9 cellular contexts compared by ENCODE assay signal in genomic region chr19:13428352-13428751, GRCh38.
A peak's percentile ranks its signal among the peaks of the same experiment; 100 is the strongest.
DNase-seq lines count a peak whose midpoint lies in the region; ATAC-seq, FAIRE-seq and TF ChIP-seq lines count a peak whose summit lies in the region.
"Had no signal": no experiment of that assay in that cellular context is flagged by ENCODE, and none has a peak within 500 bp of the region (broad histone marks: within the 10 kb centered on the region; RNA-seq: fewer than 3 reads in every experiment).

No MANE protein-coding gene starts in this region.

- H3K27me3 ChIP-seq in heart right ventricle (no peaks in the 10 kb centered on the region), right atrium auricular region (no peaks in the 10 kb centered on the region), OCI-LY1 (ENCODE audit: insufficient read depth, low read length) (no peaks in the 10 kb centered on the region), endothelial cell of umbilical vein (ENCODE audit: control insufficient read depth in 2 of 2, insufficient read depth in 2 of 2, low read length in 2 of 2) (no peaks in the 10 kb centered on the region), mesenchymal stem cell (ENCODE audit: control insufficient read depth in 1 of 2, insufficient read depth in 1 of 2, low read length in 2 of 2) (no peaks in the 10 kb centered on the region)

- no peak overlapping the region for H3K18ac ChIP-seq in mesenchymal stem cell (ENCODE audit: low read depth in 1 of 2, low read length in 2 of 2)

- H2AFZ ChIP-seq in OCI-LY1 (ENCODE audit: low read length) = no peak overlapping the region
- H2AFZ ChIP-seq in endothelial cell of umbilical vein (ENCODE audit: low read depth, low read length) = no peak overlapping the region
- H2AFZ ChIP-seq in mesenchymal stem cell (ENCODE audit: low read depth, low read length) = no peak overlapping the region

- H3K4me3 ChIP-seq in heart right ventricle (no peak overlapping the region), right atrium auricular region (no peak overlapping the region), OCI-LY1 (ENCODE audit: low read depth, low read length, poor library complexity, severe bottlenecking) (no peak overlapping the region), endothelial cell of umbilical vein (replicated peaks in 1 of 3; ENCODE audit: insufficient read depth in 1 of 3, low read depth in 1 of 3, low read length in 3 of 3) (no peak overlapping the region), mesenchymal stem cell (ENCODE audit: insufficient read depth in 1 of 2, low read depth in 1 of 2, low read length in 2 of 2) (no peak overlapping the region)

- no peak overlapping the region for H3K14ac ChIP-seq in mesenchymal stem cell (ENCODE audit: low read length in 2 of 2)

- H2BK12ac ChIP-seq in mesenchymal stem cell (ENCODE audit: low read length in 2 of 2) = no peak overlapping the region

- H3K9me3 ChIP-seq in heart right ventricle (peaks cover 0 to 30% (median 15%) of the 10 kb centered on the region in 11 donors), right atrium auricular region (peaks cover 10 to 33% of the 10 kb centered on the region in 2 donors), OCI-LY1 (ENCODE audit: low read length) (no peaks in the 10 kb centered on the region), endothelial cell of umbilical vein (replicated peaks; ENCODE audit: control insufficient read depth, insufficient read depth, low read length) (no peaks in the 10 kb centered on the region), mesenchymal stem cell (ENCODE audit: control insufficient read depth, low read length) (no peaks in the 10 kb centered on the region)

- H3K27ac ChIP-seq in heart right ventricle = no peak overlapping the region
- H3K27ac ChIP-seq in right atrium auricular region = no peak overlapping the region
- H3K27ac ChIP-seq in OCI-LY1 (ENCODE audit: low read depth, low read length, poor library complexity, severe bottlenecking) = no peak overlapping the region
- H3K27ac ChIP-seq in endothelial cell of umbilical vein (ENCODE audit: insufficient read depth, low read depth, low read length) = no peak overlapping the region
- H3K27ac ChIP-seq in mesenchymal stem cell (ENCODE audit: low read length, poor library complexity, severe bottlenecking) = no peak overlapping the region

- H3K4me3 Mint-ChIP-seq in type B pancreatic cell = no peak overlapping the region
- H3K4me3 Mint-ChIP-seq: naive thymus-derived CD8-positive, alpha-beta T cell had no signal

- TF ChIP-seq CTCF in heart right ventricle (IDR thresholded peaks at IDR 0.05) = peak in 7 of 9 donors; percentile 24 to 50 (median 32)
- peak in 1 of 2 donors; percentile 40 for TF ChIP-seq CTCF in right atrium auricular region (IDR thresholded peaks at IDR 0.05)
- peak; percentile 67 for TF ChIP-seq CTCF in OCI-LY1 (IDR thresholded peaks at IDR 0.05; ENCODE audit: low read length)
- peak; percentile 51 to 59 for TF ChIP-seq CTCF in endothelial cell of umbilical vein (IDR thresholded peaks at IDR 0.05; ENCODE audit: extremely low read depth in 1 of 2, insufficient read depth in 1 of 2, low read depth in 1 of 2, low read length in 2 of 2)
- TF ChIP-seq CTCF in type B pancreatic cell (conservative IDR thresholded peaks at IDR 0.05) = peak; percentile 73

- no peak overlapping the region for H2BK5ac ChIP-seq in mesenchymal stem cell (ENCODE audit: low read depth, low read length, poor library complexity, severe bottlenecking)

- POLR2A ChIA-PET in endothelial cell of umbilical vein (lab: Charles Lee) = no interaction called here

- H3K79me2 ChIP-seq in OCI-LY1 (ENCODE audit: insufficient read depth, low read length) (no peaks in the 10 kb centered on the region), endothelial cell of umbilical vein (ENCODE audit: control insufficient read depth, insufficient read depth, low read length) (no peaks in the 10 kb centered on the region)

- peaks cover 0 to 5% (median 0%) of the 10 kb centered on the region in 9 donors for H3K4me1 ChIP-seq in heart right ventricle
- no peaks in the 10 kb centered on the region for H3K4me1 ChIP-seq in right atrium auricular region
- H3K4me1 ChIP-seq in OCI-LY1 (ENCODE audit: insufficient read depth, low read length, severe bottlenecking) = no peaks in the 10 kb centered on the region
- peaks cover 10% of the 10 kb centered on the region for H3K4me1 ChIP-seq in endothelial cell of umbilical vein (ENCODE audit: control insufficient read depth, extremely low read depth, insufficient read depth, low read length)
- no peaks in the 10 kb centered on the region for H3K4me1 ChIP-seq in mesenchymal stem cell (ENCODE audit: control insufficient read depth, insufficient read depth, low read depth, low read length)

- DNase-seq in heart right ventricle (no peak), right atrium auricular region (ENCODE audit: low spot score) (no peak), endothelial cell of umbilical vein (ENCODE audit: low read depth, low spot score) (peak; percentile 15), type B pancreatic cell (ENCODE audit: extremely low spot score, unreplicated experiment) (no peak), ecto neural progenitor cell (ENCODE audit: low spot score) (no peak), mesenchymal stem cell (no peak)

- no peak overlapping the region for H4K8ac ChIP-seq in mesenchymal stem cell (ENCODE audit: low read length)

- no peaks in the 10 kb centered on the region for H3F3A ChIP-seq in OCI-LY1 (ENCODE audit: insufficient read depth, low read length)

- H3K36me3 ChIP-seq in heart right ventricle (no peaks in the 10 kb centered on the region), right atrium auricular region (no peaks in the 10 kb centered on the region), OCI-LY1 (ENCODE audit: insufficient read depth, low read length) (no peaks in the 10 kb centered on the region), endothelial cell of umbilical vein (ENCODE audit: control insufficient read depth in 2 of 2, extremely low read depth in 1 of 2, insufficient read depth in 2 of 2, low read length in 2 of 2) (no peaks in the 10 kb centered on the region), mesenchymal stem cell (ENCODE audit: control insufficient read depth in 1 of 2, insufficient read depth in 2 of 2, low read depth in 1 of 2, low read length in 2 of 2) (no peaks in the 10 kb centered on the region)

- no peaks in the 10 kb centered on the region for H3K9me1 ChIP-seq in endothelial cell of umbilical vein (replicated peaks; ENCODE audit: control insufficient read depth, extremely low read depth, insufficient read depth, low read length)

- H3K27me3 Mint-ChIP-seq in type B pancreatic cell = no peaks in the 10 kb centered on the region

- 41 to 49% methylated on average over 9 of the region's 9 CpGs for WGBS in heart right ventricle, 2 donors
- WGBS in mesenchymal stem cell = 46% methylated on average over 9 of the region's 9 CpGs

- no peak overlapping the region for H3K23ac ChIP-seq in mesenchymal stem cell (ENCODE audit: low read length in 2 of 2)

- BruUV-seq in endothelial cell of umbilical vein (replicated peaks; lab: Mats Ljungman, UMichigan) = no TSS peak

- FAIRE-seq in endothelial cell of umbilical vein (lab: Jason Lieb, UNC) = peak; percentile 69

- CTCF ChIA-PET in endothelial cell of umbilical vein (lab: Charles Lee) = interaction anchor here (1.0 to 6.2 kb wide), 10 partner anchors 10 to 152 kb away, joined by 3 to 44 read pairs (median 8); no protein-coding TSS in a partner anchor

- no peak overlapping the region for H3K4ac ChIP-seq in mesenchymal stem cell (ENCODE audit: low read depth in 1 of 2, low read length in 2 of 2)

- no peaks in the 10 kb centered on the region for H4K20me1 ChIP-seq in OCI-LY1 (ENCODE audit: insufficient read depth, low read length)
- H4K20me1 ChIP-seq in endothelial cell of umbilical vein (replicated peaks; ENCODE audit: control insufficient read depth, extremely low read depth, insufficient read depth, low read length) = no peaks in the 10 kb centered on the region

- no peaks in the 10 kb centered on the region for H3K4me1 Mint-ChIP-seq in type B pancreatic cell (ENCODE audit: unreplicated experiment)

- no peak overlapping the region for H3K27ac Mint-ChIP-seq in type B pancreatic cell

- H3K36me3 Mint-ChIP-seq in type B pancreatic cell = no peaks in the 10 kb centered on the region

- TF ChIP-seq POLR2A in endothelial cell of umbilical vein (IDR thresholded peaks at IDR 0.05; ENCODE audit: low read depth, low read length) = no peak

- H2AK5ac ChIP-seq in mesenchymal stem cell (ENCODE audit: low read length, severe bottlenecking) = no peak overlapping the region

- no peaks in the 10 kb centered on the region for H3K9me2 ChIP-seq in OCI-LY1 (ENCODE audit: low read depth, low read length)

- no peaks in the 10 kb centered on the region for H3K79me1 ChIP-seq in mesenchymal stem cell (replicated peaks; ENCODE audit: low read length, poor library complexity, severe bottlenecking)

- dilution Hi-C loops in endothelial cell of umbilical vein (cut with MboI; ENCODE audit: extremely low pct_ligation_motif_present, low sequenced_read_pairs) = no loop called here

- H4K91ac ChIP-seq in mesenchymal stem cell (ENCODE audit: low read length) = no peak overlapping the region

- H3K9ac ChIP-seq in OCI-LY1 (ENCODE audit: low read length) = no peak overlapping the region
- no peak overlapping the region for H3K9ac ChIP-seq in endothelial cell of umbilical vein (replicated peaks; ENCODE audit: extremely low read depth, insufficient read depth, low read length)
- H3K9ac ChIP-seq in mesenchymal stem cell (ENCODE audit: low read length) = no peak overlapping the region

- intact Hi-C loops in heart right ventricle (cut with DNase I) = loop anchor here in 3 of 10 donors (2.0 to 10.0 kb wide), 2 partner anchors 150 to 154 kb away; no protein-coding TSS in a partner anchor
- intact Hi-C loops in endothelial cell of umbilical vein (cut with micrococcal nuclease) = no loop called here

- H3K9me3 Mint-ChIP-seq in type B pancreatic cell = no peaks in the 10 kb centered on the region

- ATAC-seq in heart right ventricle (no peak), GM21717 (IDR thresholded peaks at IDR 0.05; ENCODE audit: unreplicated experiment) (no peak)
- ATAC-seq: naive thymus-derived CD8-positive, alpha-beta T cell had no signal

- H2BK120ac ChIP-seq in mesenchymal stem cell (ENCODE audit: low read depth, low read length) = no peak overlapping the region

- H3K4me2 ChIP-seq in OCI-LY1 (ENCODE audit: low read length) (no peak overlapping the region), endothelial cell of umbilical vein (ENCODE audit: insufficient read depth, low read length) (no peak overlapping the region), mesenchymal stem cell (ENCODE audit: low read length, poor library complexity, severe bottlenecking) (no peak overlapping the region)

- H2BK15ac ChIP-seq in mesenchymal stem cell (ENCODE audit: low read depth, poor library complexity, severe bottlenecking) = no peak overlapping the region

TF ChIP-seq in endothelial cell of umbilical vein, 7 proteins besides CTCF, POLR2A, EP300 and RAD21 (continues in another document):
- TF ChIP-seq, protein P1, sequence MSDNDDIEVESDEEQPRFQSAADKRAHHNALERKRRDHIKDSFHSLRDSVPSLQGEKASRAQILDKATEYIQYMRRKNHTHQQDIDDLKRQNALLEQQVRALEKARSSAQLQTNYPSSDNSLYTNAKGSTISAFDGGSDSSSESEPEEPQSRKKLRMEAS (IDR thresholded peaks at IDR 0.05; ENCODE audit: insufficient read depth, insufficient read length) = no peak
- TF ChIP-seq POLR2AphosphoS5 (IDR thresholded peaks at IDR 0.05; ENCODE audit: insufficient read depth, low read depth, low read length) (no peak), EZH2 (IDR thresholded peaks at IDR 0.05; ENCODE audit: borderline replicate concordance, low read depth, low read length, severe bottlenecking) (no peak)
